In genomic region chr10:132387723-132388210, GRCh38 we compare ENCODE assay signal across 1 cellular context.
TF ChIP-seq lines count a peak whose summit lies in the region.

No MANE protein-coding gene starts in this region.

TF ChIP-seq in endothelial cell of umbilical vein, 7 proteins besides CTCF, POLR2A, EP300 and RAD21 (continued from another document):
- TF ChIP-seq EZH2 (IDR thresholded peaks at IDR 0.05; ENCODE audit: borderline replicate concordance, low read depth, low read length, severe bottlenecking) = no peak
- TF ChIP-seq JUN (IDR thresholded peaks at IDR 0.05; ENCODE audit: borderline replicate concordance, insufficient read depth, insufficient read length, low read depth) = no peak
